ENCODE assay signal across 22 cellular contexts in the genomic region with DNA sequence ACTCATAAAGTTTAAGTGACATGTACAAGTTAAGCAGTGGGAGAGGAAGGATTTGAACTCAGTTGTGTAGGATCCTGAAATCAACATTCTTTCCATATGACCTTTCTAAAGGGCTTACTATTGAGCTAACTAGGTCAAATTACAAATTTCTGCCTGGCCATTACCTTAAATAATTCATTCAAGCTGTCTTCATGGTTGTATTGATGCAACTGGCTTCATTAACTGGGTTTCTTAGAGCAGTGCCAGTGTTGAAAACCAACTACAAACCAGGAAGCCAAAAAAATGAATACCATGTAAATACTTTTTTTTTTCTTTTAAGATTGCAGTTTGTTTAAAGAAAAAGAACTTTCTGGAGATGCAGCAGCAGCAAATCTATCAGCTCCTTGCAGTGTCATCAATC.
"Had no signal": no experiment of that assay in that cellular context is flagged by ENCODE, and none has a peak within 500 bp of the region (broad histone marks: within the 10 kb centered on the region; RNA-seq: fewer than 3 reads in every experiment).

No MANE protein-coding gene starts in this region.

- H3K36me3 ChIP-seq: gastrocnemius medialis, left lung, prostate gland, right atrium auricular region, sigmoid colon, tibial artery had no signal

- FAIRE-seq: colon, islet of Langerhans had no signal

- H3K9me3 ChIP-seq: gastrocnemius medialis, left lung, mucosa of descending colon, prostate gland, right atrium auricular region, sigmoid colon, testis, tibial artery had no signal

- H3K4me3 ChIP-seq: gastrocnemius medialis, left lung, mucosa of descending colon, prostate gland, right atrium auricular region, sigmoid colon, testis, tibial artery had no signal

- H3K27me3 ChIP-seq: gastrocnemius medialis, left lung, right atrium auricular region, sigmoid colon, testis, tibial artery had no signal

- H3K4me1 ChIP-seq: gastrocnemius medialis, left lung, prostate gland, right atrium auricular region, sigmoid colon, testis, tibial artery had no signal

- H3K27ac ChIP-seq: epithelial cell of prostate, gastrocnemius medialis, left lung, prostate gland, right atrium auricular region, sigmoid colon, testis, tibial artery had no signal

- DNase-seq: effector CD8-positive, alpha-beta T cell; endodermal cell; foreskin fibroblast; gastrocnemius medialis; head of caudate nucleus; left cardiac atrium; left lung; mesenchymal stem cell; mucosa of descending colon; naive B cell; nucleus accumbens; sigmoid colon; stimulated activated CD4-positive, alpha-beta T cell treated with anti-CD3 and anti-CD28 coated beads, Interleukin-4, amount 100 ng/mL, for 4 hours; stimulated activated naive CD8-positive, alpha-beta T cell treated with anti-CD3 and anti-CD28 coated beads, Interleukin-15, Interleukin-2, amounts not matched to agents 100 U/mL and 50 U/mL, for 24 hours; substantia nigra; testis; tibial artery had no signal
